ENCODE assay signal across 9 cellular contexts in the genomic region with DNA sequence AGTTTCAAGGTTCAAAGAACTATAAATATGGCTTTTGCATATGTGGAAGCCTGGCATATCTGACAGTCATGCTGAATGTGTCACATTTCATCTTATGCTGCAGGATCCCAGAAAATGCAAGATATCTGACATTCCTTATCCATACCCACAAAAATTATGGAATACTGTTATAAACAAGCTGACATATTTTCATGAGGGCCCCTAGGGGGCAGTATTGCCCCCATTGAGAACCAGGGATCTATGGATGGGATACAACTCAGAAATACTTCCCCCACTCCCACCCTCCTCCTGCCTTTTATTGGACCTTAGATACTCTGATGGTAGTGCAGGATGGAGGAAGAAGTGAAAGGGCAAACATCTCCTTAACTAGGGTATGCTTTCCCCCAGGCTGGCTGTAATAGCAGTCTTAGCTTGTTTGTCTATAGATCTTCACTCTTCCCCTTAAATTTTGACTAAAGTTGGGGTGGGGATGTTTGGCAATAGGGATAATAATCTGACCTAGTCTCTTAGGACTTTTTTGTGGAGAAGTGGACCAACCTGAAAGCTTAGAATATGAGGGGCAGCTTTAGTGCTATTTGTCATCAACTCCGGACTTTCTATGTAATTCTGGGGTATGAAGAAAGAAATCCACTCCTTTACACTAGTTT. TPM values are rescaled to one million over a fixed set of nuclear protein-coding genes. Genes with fewer than 3 reads are reported as not detected.
DNase-seq lines count a peak whose midpoint lies in the region; ATAC-seq and TF ChIP-seq lines count a peak whose summit lies in the region.
"Had no signal": no experiment of that assay in that cellular context is flagged by ENCODE, and none has a peak within 500 bp of the region (broad histone marks: within the 10 kb centered on the region; RNA-seq: fewer than 3 reads in every experiment).

No MANE protein-coding gene starts in this region.

- H3K9me3 ChIP-seq in AG04450 (ENCODE audit: control insufficient read depth, insufficient read depth, low read length) (no peaks in the 10 kb centered on the region), osteoblast (ENCODE audit: low read depth, low read length) (no peaks in the 10 kb centered on the region)

- H3K27ac Mint-ChIP-seq in activated CD8-positive, alpha-beta memory T cell treated with anti-CD3 and anti-CD28 coated beads, Interleukin-2, amount 10 ng/mL, durations not matched to agents 7 days and 5 days = no peak overlapping the region
- H3K27ac Mint-ChIP-seq: dendritic cell treated with granulocyte-macrophage colony-stimulating factor and Interleukin-4, amounts not matched to agents 40 ng/mL and 50 ng/mL, for 4 days had no signal

- H3K79me2 ChIP-seq in osteoblast (ENCODE audit: insufficient read depth, low read length) = no peaks in the 10 kb centered on the region

- H3K4me2 ChIP-seq in osteoblast (ENCODE audit: insufficient read depth, low read length) = peak overlapping the region; percentile 22

- ATAC-seq in GM19351 (IDR thresholded peaks at IDR 0.05; ENCODE audit: unreplicated experiment) (peak; percentile 54), HG02759 (IDR thresholded peaks at IDR 0.05; ENCODE audit: unreplicated experiment) (no peak)
- ATAC-seq in activated CD8-positive, alpha-beta memory T cell treated with anti-CD3 and anti-CD28 coated beads, Interleukin-2, amount 10 ng/mL, durations not matched to agents 7 days and 5 days = no peak

- H3K4me1 ChIP-seq in osteoblast (ENCODE audit: insufficient read depth, low read length) = peaks cover 2% of the 10 kb centered on the region

- TF ChIP-seq CTCF in AG04450 (IDR thresholded peaks at IDR 0.05; ENCODE audit: low read depth, low read length) (peak; percentile 90), epithelial cell of proximal tubule (conservative IDR thresholded peaks at IDR 0.05; ENCODE audit: low read depth, low read length) (peak; percentile 95), osteoblast (IDR thresholded peaks at IDR 0.05; ENCODE audit: extremely low read depth, low read depth, low read length) (peak; percentile 93)

- peak; percentile 41 for DNase-seq in AG04450 (ENCODE audit: low read depth, low spot score)
- DNase-seq in NOMO-1 treated with DMSO at 0.1 percent for 48 hours (lab: John Stamatoyannopoulos, UW; ENCODE audit: unreplicated experiment) = peak; percentile 50
- DNase-seq in epithelial cell of proximal tubule (ENCODE audit: low read depth) = no peak
- no peak for DNase-seq in osteoblast (ENCODE audit: insufficient read length, low spot score, missing footprints)
- DNase-seq in posterior cingulate gyrus = no peak
- DNase-seq in activated CD8-positive, alpha-beta memory T cell treated with anti-CD3 and anti-CD28 coated beads, Interleukin-2, amount 10 ng/mL, durations not matched to agents 7 days and 5 days = no peak

- no peak overlapping the region for H3K27ac ChIP-seq in AG04450 (ENCODE audit: low read depth, low read length)
- no peak overlapping the region for H3K27ac ChIP-seq in osteoblast (ENCODE audit: low read depth, low read length)

- H3K9me3 Mint-ChIP-seq in activated CD8-positive, alpha-beta memory T cell treated with anti-CD3 and anti-CD28 coated beads, Interleukin-2, amount 10 ng/mL, durations not matched to agents 7 days and 5 days (ENCODE audit: low read depth) = no peaks in the 10 kb centered on the region
- H3K9me3 Mint-ChIP-seq: dendritic cell treated with granulocyte-macrophage colony-stimulating factor and Interleukin-4, amounts not matched to agents 40 ng/mL and 50 ng/mL, for 4 days had no signal

- H4K20me1 ChIP-seq in osteoblast (ENCODE audit: insufficient read depth, low read length) = no peaks in the 10 kb centered on the region

- intact Hi-C loops in posterior cingulate gyrus (cut with DNase I) = loop anchor here (2.0 kb wide), 1 partner anchor 184 kb away; no protein-coding TSS in a partner anchor

- no peaks in the 10 kb centered on the region for H3K36me3 ChIP-seq in osteoblast (ENCODE audit: insufficient read depth, low read length)

- no peaks in the 10 kb centered on the region for H3K36me3 Mint-ChIP-seq in activated CD8-positive, alpha-beta memory T cell treated with anti-CD3 and anti-CD28 coated beads, Interleukin-2, amount 10 ng/mL, durations not matched to agents 7 days and 5 days

- POLR2A ChIA-PET in AG04450 (lab: Yijun Ruan, JAX) = no interaction called here

- no peak overlapping the region for H3K4me3 Mint-ChIP-seq in activated CD8-positive, alpha-beta memory T cell treated with anti-CD3 and anti-CD28 coated beads, Interleukin-2, amount 10 ng/mL, durations not matched to agents 7 days and 5 days
- H3K4me3 Mint-ChIP-seq: dendritic cell treated with granulocyte-macrophage colony-stimulating factor and Interleukin-4, amounts not matched to agents 40 ng/mL and 50 ng/mL, for 4 days had no signal

- H3K27me3 ChIP-seq in AG04450 (ENCODE audit: control insufficient read depth, insufficient read depth, low read length) (no peaks in the 10 kb centered on the region), osteoblast (ENCODE audit: insufficient read depth, low read length) (no peaks in the 10 kb centered on the region)

- no peak overlapping the region for H2AFZ ChIP-seq in osteoblast (ENCODE audit: low read length)

- H3K27me3 Mint-ChIP-seq in activated CD8-positive, alpha-beta memory T cell treated with anti-CD3 and anti-CD28 coated beads, Interleukin-2, amount 10 ng/mL, durations not matched to agents 7 days and 5 days = peaks cover 25% of the 10 kb centered on the region

- no peaks in the 10 kb centered on the region for H3K4me1 Mint-ChIP-seq in activated CD8-positive, alpha-beta memory T cell treated with anti-CD3 and anti-CD28 coated beads, Interleukin-2, amount 10 ng/mL, durations not matched to agents 7 days and 5 days

- CTCF ChIA-PET in AG04450 (lab: Charles Lee) = interaction anchor here (0.6 to 3.8 kb wide), 47 partner anchors 10 to 1262 kb away, joined by 3 to 33 read pairs (median 3); partner anchors contain the start of gene GNG11
- CTCF ChIA-PET in activated CD8-positive, alpha-beta memory T cell treated with anti-CD3 and anti-CD28 coated beads, Interleukin-2, amount 10 ng/mL, durations not matched to agents 7 days and 5 days (lab: Charles Lee) = interaction anchor here (0.8 to 2.2 kb wide), 7 partner anchors 19 to 492 kb away, joined by 3 to 9 read pairs (median 3); partner anchors contain the start of genes COL1A2 and GNG11

- no peak overlapping the region for H3K4me3 ChIP-seq in AG04450 (ENCODE audit: low read depth, low read length)
- no peak overlapping the region for H3K4me3 ChIP-seq in epithelial cell of proximal tubule (ENCODE audit: low read depth, low read length)
- no peak overlapping the region for H3K4me3 ChIP-seq in osteoblast (ENCODE audit: insufficient read depth, low read length)

RNA-seq across cellular contexts. Expression of gene GNGT1, which starts 3.5 kb away (rescaled TPM):
- polyA plus RNA-seq in AG04450 (2011; rRNA removed) = not detected in 2 replicates
- polyA minus RNA-seq in AG04450 (2011; rRNA and poly(A)+ RNA removed) = not detected in 2 replicates
- total RNA-seq in epithelial cell of proximal tubule (not detected in 2 replicates), osteoblast (not detected in 2 replicates)
- not detected for total RNA-seq in activated CD8-positive, alpha-beta memory T cell treated with anti-CD3 and anti-CD28 coated beads, Interleukin-2, amount 10 ng/mL, durations not matched to agents 7 days and 5 days

RNA-seq across cellular contexts. Expression of gene TFPI2, which starts 12.3 kb away (rescaled TPM):
- polyA plus RNA-seq in AG04450 (2011; rRNA removed) = 27.9 and 31.0 TPM in 2 replicates
- 5.3 and 7.8 TPM in 2 replicates for polyA minus RNA-seq in AG04450 (2011; rRNA and poly(A)+ RNA removed)
- total RNA-seq in epithelial cell of proximal tubule = 144 and 162 TPM in 2 replicates
- total RNA-seq in osteoblast = 8.7 and 10.6 TPM in 2 replicates
- under 1 TPM in 1 of 2 experiments, not detected in 1; 0.30 TPM for total RNA-seq in activated CD8-positive, alpha-beta memory T cell treated with anti-CD3 and anti-CD28 coated beads, Interleukin-2, amount 10 ng/mL, durations not matched to agents 7 days and 5 days

RNA-seq across cellular contexts. Expression of gene GNG11, which starts 18.6 kb away (rescaled TPM):
- 13.8 and 19.7 TPM in 2 replicates for polyA plus RNA-seq in AG04450 (2011; rRNA removed)
- 2.5 and 3.6 TPM in 2 replicates for polyA minus RNA-seq in AG04450 (2011; rRNA and poly(A)+ RNA removed)
- total RNA-seq in epithelial cell of proximal tubule (35.2 and 43.6 TPM in 2 replicates), osteoblast (7.6 and 8.8 TPM in 2 replicates)
- not detected for total RNA-seq in activated CD8-positive, alpha-beta memory T cell treated with anti-CD3 and anti-CD28 coated beads, Interleukin-2, amount 10 ng/mL, durations not matched to agents 7 days and 5 days

Comparison
In these comparisons a context has a peak if more than half of its experiments do, and no peak if none do; other contexts are left out.
1. DNase-seq: peak in AG04450 (single experiment) and NOMO-1 treated with DMSO at 0.1 percent for 48 hours (single experiment); none in epithelial cell of proximal tubule (single experiment), osteoblast (single experiment), posterior cingulate gyrus (0 of 10) and activated CD8-positive, alpha-beta memory T cell treated with anti-CD3 and anti-CD28 coated beads, Interleukin-2, amount 10 ng/mL, durations not matched to agents 7 days and 5 days (single experiment).
2. RNA of gene TFPI2, which starts 12.3 kb away (total RNA-seq): 144 to 162 TPM in epithelial cell of proximal tubule; 8.7 to 10.6 TPM in osteoblast and 0.30 TPM in activated CD8-positive, alpha-beta memory T cell treated with anti-CD3 and anti-CD28 coated beads, Interleukin-2, amount 10 ng/mL, durations not matched to agents 7 days and 5 days; every median in the first group is over 10 times any median in the second.
3. Peak in every context shown above with its lines, with median percentiles within 50 percentile points of each other: CTCF ChIP-seq.